17 cellular contexts compared by ENCODE assay signal in genomic region chr6:71324179-71324791, GRCh38.
"Had no signal": no experiment of that assay in that cellular context is flagged by ENCODE, and none has a peak within 500 bp of the region (broad histone marks: within the 10 kb centered on the region; RNA-seq: fewer than 3 reads in every experiment).

No MANE protein-coding gene starts in this region.

- H3K9me3 Mint-ChIP-seq: activated T-helper 1 cell treated with anti-CD3 and anti-CD28 coated beads, Interleukin-12 subunit alpha, Interleukin-12 subunit beta, Interleukin-2, Interleukin-4 antibody, amounts not matched to agents 30 ng/mL and 10 ng/mL and 1 ng/mL, durations not matched to agents 14 hours and 24 hours and 36 hours had no signal

- H3K4me1 Mint-ChIP-seq: activated CD4-positive, alpha-beta T cell treated with anti-CD3 and anti-CD28 coated beads for 36 hours; natural killer cell had no signal

- H3K9me3 ChIP-seq: colonic mucosa, gastroesophageal sphincter, lower lobe of right lung, uterus had no signal

- H3K4me3 ChIP-seq: cardiac muscle cell, colonic mucosa, gastroesophageal sphincter, lower lobe of right lung, uterus had no signal

- DNase-seq: activated CD4-positive, alpha-beta T cell treated with anti-CD3 and anti-CD28 coated beads for 36 hours; activated CD8-positive, alpha-beta memory T cell treated with anti-CD3 and anti-CD28 coated beads, Interleukin-2, amount 50 U/mL, for 48 hours; activated CD8-positive, alpha-beta T cell treated with anti-CD3 and anti-CD28 coated beads, Interleukin-2, amount 10 ng/mL, durations not matched to agents 7 days and 5 days; activated naive CD4-positive, alpha-beta T cell treated with Interleukin-2 at 50 U/mL for 16 hours; colonic mucosa; effector CD8-positive, alpha-beta T cell; hippocampal formation; lower lobe of right lung; natural killer cell; stimulated activated CD4-positive, alpha-beta T cell treated with anti-CD3 and anti-CD28 coated beads, Interleukin-4, amount 100 ng/mL, for 4 hours; T-helper 1 cell; uterus; WERI-Rb-1 had no signal

- H3K27me3 ChIP-seq: cardiac muscle cell, colonic mucosa, gastroesophageal sphincter, uterus had no signal

- H3K36me3 Mint-ChIP-seq: natural killer cell had no signal

- H3K4me3 Mint-ChIP-seq: activated CD4-positive, alpha-beta T cell treated with anti-CD3 and anti-CD28 coated beads for 36 hours; activated CD8-positive, alpha-beta T cell treated with anti-CD3 and anti-CD28 coated beads, Interleukin-2, amount 10 ng/mL, durations not matched to agents 7 days and 5 days; activated T-helper 1 cell treated with anti-CD3 and anti-CD28 coated beads, Interleukin-12 subunit alpha, Interleukin-12 subunit beta, Interleukin-2, Interleukin-4 antibody, amounts not matched to agents 30 ng/mL and 10 ng/mL and 1 ng/mL, durations not matched to agents 14 hours and 24 hours and 36 hours; natural killer cell had no signal

- H3K27ac Mint-ChIP-seq: activated CD4-positive, alpha-beta T cell treated with anti-CD3 and anti-CD28 coated beads for 36 hours; activated CD8-positive, alpha-beta T cell treated with anti-CD3 and anti-CD28 coated beads, Interleukin-2, amount 10 ng/mL, durations not matched to agents 7 days and 5 days; activated T-helper 1 cell treated with anti-CD3 and anti-CD28 coated beads, Interleukin-12 subunit alpha, Interleukin-12 subunit beta, Interleukin-2, Interleukin-4 antibody, amounts not matched to agents 30 ng/mL and 10 ng/mL and 1 ng/mL, durations not matched to agents 14 hours and 24 hours and 36 hours; natural killer cell had no signal

- H3K27ac ChIP-seq: cardiac muscle cell, colonic mucosa, epithelial cell of prostate, gastroesophageal sphincter, lower lobe of right lung, uterus, WERI-Rb-1 had no signal

- ATAC-seq: activated CD4-positive, alpha-beta T cell treated with anti-CD3 and anti-CD28 coated beads for 36 hours; activated CD8-positive, alpha-beta T cell treated with anti-CD3 and anti-CD28 coated beads, Interleukin-2, amount 10 ng/mL, durations not matched to agents 7 days and 5 days; gastroesophageal sphincter had no signal

- H3K4me1 ChIP-seq: colonic mucosa, uterus had no signal
